8 cellular contexts compared by ENCODE assay signal in genomic region chr14:50396636-50397460, GRCh38. TPM values are rescaled to one million over a fixed set of nuclear protein-coding genes. Genes with fewer than 3 reads are reported as not detected.
DNase-seq lines count a peak whose midpoint lies in the region; ATAC-seq and TF ChIP-seq lines count a peak whose summit lies in the region.

Gene CDKL1, minus strand, starts transcription at chr14:50396881. Its CDS starts 1,013 bp downstream, at chr14:50395868.

- peaks cover 0 to under 1% (median 0%) of the 10 kb centered on the region in 8 donors for H3K9me3 Mint-ChIP-seq in CD4-positive, alpha-beta memory T cell
- no peaks in the 10 kb centered on the region for H3K9me3 Mint-ChIP-seq in osteocyte (ENCODE audit: unreplicated experiment)

- H3K4me3 Mint-ChIP-seq in CD4-positive, alpha-beta memory T cell, result peak within 1 kb of the TSS; percentile 88 to 97 (median 90)
- H3K4me3 Mint-ChIP-seq in osteocyte (ENCODE audit: unreplicated experiment), result peak within 1 kb of the TSS; percentile 83

- no peaks in the 10 kb centered on the region for H3K27me3 ChIP-seq in CD4-positive, alpha-beta memory T cell (ENCODE audit: insufficient read depth, low read length)
- H3K27me3 ChIP-seq in adipocyte (replicated peaks; ENCODE audit: control insufficient read depth, insufficient read depth, low read length), result no peaks in the 10 kb centered on the region
- H3K27me3 ChIP-seq in cardiac muscle cell, result peaks cover 10% of the 10 kb centered on the region
- no peaks in the 10 kb centered on the region for H3K27me3 ChIP-seq in transverse colon

- peaks cover 8 to 16% (median 12%) of the 10 kb centered on the region in 4 donors for H3K4me1 Mint-ChIP-seq in CD4-positive, alpha-beta memory T cell
- peaks cover 57% of the 10 kb centered on the region for H3K4me1 Mint-ChIP-seq in osteocyte (ENCODE audit: unreplicated experiment)

- peak; percentile 55 for ATAC-seq in GM19372 (IDR thresholded peaks at IDR 0.05; ENCODE audit: low read depth, unreplicated experiment)

- no peak for TF ChIP-seq EP300 in transverse colon (IDR thresholded peaks at IDR 0.05; ENCODE audit: low read depth)

- peak within 1 kb of the TSS; percentile 81 for H3K9ac ChIP-seq in adipocyte (ENCODE audit: low read length)

- peak; percentile 9 to 43 (median 24) for DNase-seq in CD4-positive, alpha-beta memory T cell
- DNase-seq in HK-2 (ENCODE audit: unreplicated experiment) (peak; percentile 80), SK-N-DZ (ENCODE audit: low spot score) (peak; percentile 64), adipocyte (ENCODE audit: low read depth) (peak; percentile 84), cardiac muscle cell (ENCODE audit: low read depth in 1 of 2, low spot score in 1 of 2) (peak; percentile 83 to 84), osteocyte (ENCODE audit: extremely low spot score, unreplicated experiment) (peak; percentile 88), transverse colon (peak; percentile 78)

- peaks cover 0 to 2% of the 10 kb centered on the region in 2 donors for H3K27me3 Mint-ChIP-seq in CD4-positive, alpha-beta memory T cell
- no peaks in the 10 kb centered on the region for H3K27me3 Mint-ChIP-seq in osteocyte (ENCODE audit: unreplicated experiment)

- TF ChIP-seq CTCF in cardiac muscle cell (IDR thresholded peaks at IDR 0.05; ENCODE audit: low read depth, low read length) (no peak), osteocyte (IDR thresholded peaks at IDR 0.05) (no peak), transverse colon (IDR thresholded peaks at IDR 0.05) (no peak)

- H3K9me3 ChIP-seq in CD4-positive, alpha-beta memory T cell (ENCODE audit: control insufficient read depth in 1 of 2, low read length in 2 of 2), result no peaks in the 10 kb centered on the region
- no peaks in the 10 kb centered on the region for H3K9me3 ChIP-seq in adipocyte (ENCODE audit: control insufficient read depth, low read length)
- no peaks in the 10 kb centered on the region for H3K9me3 ChIP-seq in cardiac muscle cell (ENCODE audit: low read depth)
- H3K9me3 ChIP-seq in transverse colon, result no peaks in the 10 kb centered on the region

- H3K36me3 ChIP-seq in CD4-positive, alpha-beta memory T cell (ENCODE audit: insufficient read depth, low read length), result no peaks in the 10 kb centered on the region
- H3K36me3 ChIP-seq in adipocyte (ENCODE audit: control insufficient read depth, insufficient read depth, low read length, severe bottlenecking) (no peaks in the 10 kb centered on the region), cardiac muscle cell (no peaks in the 10 kb centered on the region), transverse colon (no peaks in the 10 kb centered on the region)

- H3K27ac ChIP-seq in CD4-positive, alpha-beta memory T cell (ENCODE audit: low read depth, low read length), result no peak within 1 kb of the TSS
- H3K27ac ChIP-seq in cardiac muscle cell (peak within 1 kb of the TSS; percentile 15), transverse colon (peak within 1 kb of the TSS; percentile 84 to 95 (median 94))

- POLR2A ChIA-PET in CD4-positive, alpha-beta memory T cell (lab: Charles Lee; ENCODE audit: partially characterized antibody), result interaction anchor here (1.5 to 4.8 kb wide), 2 partner anchors 34 to 75 kb away, joined by 4 to 28 read pairs; no protein-coding TSS in a partner anchor

- in situ Hi-C loops in transverse colon (cut with MboI; ENCODE audit: low pct_ligation_motif_present in 1 of 4, low pct_unique_long_range_greater_than_20kb in 1 of 4, low sequenced_read_pairs in 3 of 4), result no loop called here

- peak; percentile 29 for TF ChIP-seq POLR2A in transverse colon (IDR thresholded peaks at IDR 0.05)

- H3K36me3 Mint-ChIP-seq in CD4-positive, alpha-beta memory T cell, result no peaks in the 10 kb centered on the region
- H3K36me3 Mint-ChIP-seq in osteocyte (ENCODE audit: unreplicated experiment), result peaks cover 8% of the 10 kb centered on the region

- peaks cover 14% of the 10 kb centered on the region for H3K4me1 ChIP-seq in CD4-positive, alpha-beta memory T cell (ENCODE audit: insufficient read depth, low read length)
- peaks cover 23% of the 10 kb centered on the region for H3K4me1 ChIP-seq in adipocyte (ENCODE audit: control insufficient read depth, insufficient read depth, low read length)
- peaks cover 4% of the 10 kb centered on the region for H3K4me1 ChIP-seq in cardiac muscle cell (ENCODE audit: low read depth)
- H3K4me1 ChIP-seq in transverse colon, result peaks cover 16 to 63% (median 27%) of the 10 kb centered on the region in 4 donors

- H3K4me3 ChIP-seq in CD4-positive, alpha-beta memory T cell (ENCODE audit: low read length in 2 of 2), result peak within 1 kb of the TSS; percentile 39 to 73
- H3K4me3 ChIP-seq in adipocyte (ENCODE audit: low read length), result peak within 1 kb of the TSS; percentile 88
- peak within 1 kb of the TSS; percentile 52 for H3K4me3 ChIP-seq in cardiac muscle cell
- peak within 1 kb of the TSS; percentile 53 to 67 (median 62) for H3K4me3 ChIP-seq in transverse colon

- WGBS in transverse colon (ENCODE audit: low coverage in 1 of 2), 2 donors, result 1% methylated on average over 46 of the region's 77 CpGs; no CpG with 5 or more reads in 1 of the 2 donors

- H3K27ac Mint-ChIP-seq in CD4-positive, alpha-beta memory T cell, result peak within 1 kb of the TSS in 6 of 7 donors; percentile 3 to 92 (median 65)
- peak within 1 kb of the TSS; percentile 93 for H3K27ac Mint-ChIP-seq in osteocyte (ENCODE audit: unreplicated experiment)

- CTCF ChIA-PET in CD4-positive, alpha-beta memory T cell (lab: Charles Lee; ENCODE audit: partially characterized antibody), result interaction anchor here (0.7 to 1.9 kb wide), 4 partner anchors 74 to 125 kb away, joined by 3 to 14 read pairs (median 4); no protein-coding TSS in a partner anchor

- intact Hi-C loops in CD4-positive, alpha-beta memory T cell (cut with micrococcal nuclease), result loop anchor here (1.0 kb wide), 2 partner anchors 34 to 76 kb away; no protein-coding TSS in a partner anchor
- intact Hi-C loops in transverse colon (cut with DNase I; ENCODE audit: low total_unique reads), result loop anchor here (5.0 to 10.0 kb wide), 2 partner anchors 45 to 82 kb away; partner anchors contain the start of genes DMAC2L and L2HGDH

RNA-seq across cellular contexts. Expression of gene CDKL1, which starts in this region (rescaled TPM):
- total RNA-seq in CD4-positive, alpha-beta memory T cell, result 1 to 10 TPM; 6.4 to 6.5 TPM
- 10 to 100 TPM in 1 of 2 donors, 1 to 10 TPM in 1; 1.6 to 12.0 TPM for polyA plus RNA-seq in CD4-positive, alpha-beta memory T cell
- polyA plus RNA-seq in SK-N-DZ (2014; cell fraction: cytosol; rRNA removed), result 1.9 and 2.6 TPM in 2 replicates
- polyA plus RNA-seq in SK-N-DZ (2014; cell fraction: nucleus; rRNA removed), result 0.97 and 1.6 TPM in 2 replicates
- 0.63 and 1.0 TPM in 2 replicates for total RNA-seq in cardiac muscle cell
- 0.17 and 2.5 TPM in 2 replicates for polyA plus RNA-seq in cardiac muscle cell
- 9.0 and 9.8 TPM in 2 replicates for total RNA-seq in osteocyte
- total RNA-seq in transverse colon, result 10 to 100 TPM; 15.3 to 36.8 (median 28.2) TPM

Comparison
In these comparisons a context has a peak if more than half of its experiments do, and no peak if none do; other contexts are left out.
1. DNase-seq: peak in every context shown above with its lines; median percentile 88 in osteocyte; 84 in adipocyte; 84 in cardiac muscle cell; 80 in HK-2; 78 in transverse colon; 64 in SK-N-DZ; 24 in CD4-positive, alpha-beta memory T cell.